Comparison of ENCODE assay signal across 11 cellular contexts in the genomic region with DNA sequence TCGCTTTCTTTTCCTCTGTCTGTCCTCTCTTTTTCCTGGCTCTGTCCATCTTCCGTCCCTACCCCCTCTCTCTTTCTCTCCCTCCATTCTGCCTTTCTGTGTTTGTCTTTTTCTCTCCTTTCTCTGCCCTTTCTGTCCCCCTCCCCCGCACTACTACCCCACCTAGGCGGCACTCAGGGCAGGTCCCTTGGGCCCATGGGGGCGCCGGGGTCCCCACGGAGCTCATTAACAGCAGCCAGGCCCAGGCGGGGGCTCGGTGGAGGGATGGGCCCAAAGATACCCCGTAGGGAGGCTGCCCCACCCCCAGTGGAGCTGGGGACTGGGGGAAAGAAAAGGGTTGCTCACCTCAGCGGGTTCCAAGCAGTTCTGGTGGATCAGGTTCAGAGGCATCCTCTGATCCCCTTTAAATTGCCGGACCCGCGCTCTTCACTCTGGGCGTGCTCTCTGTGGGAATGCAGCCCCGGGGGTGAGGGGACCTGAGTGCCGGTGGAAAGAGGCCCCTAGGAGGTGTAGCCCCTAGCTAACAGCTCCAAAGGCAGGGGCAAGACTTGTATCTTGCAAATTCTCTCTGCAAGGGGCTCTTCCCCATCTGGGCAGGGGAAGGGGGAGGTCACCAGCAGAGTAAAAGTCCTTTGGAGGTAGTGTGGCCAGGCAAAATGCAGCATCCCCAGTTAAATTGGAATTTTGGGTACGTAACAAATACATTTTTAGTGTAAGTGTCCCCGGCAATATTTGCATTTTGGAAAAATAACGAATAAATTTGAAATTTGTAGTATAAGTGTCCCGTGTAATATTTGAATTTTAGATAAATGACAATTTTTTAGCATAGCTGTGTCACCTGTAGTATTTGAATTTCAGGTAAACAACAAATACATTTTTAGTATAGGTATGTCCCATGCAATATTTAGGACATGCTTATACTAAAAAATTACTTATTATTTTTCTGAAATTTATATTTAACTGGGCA. TPM values are rescaled to one million over a fixed set of nuclear protein-coding genes. Genes with fewer than 3 reads are reported as not detected.
DNase-seq lines count a peak whose midpoint lies in the region; ATAC-seq and TF ChIP-seq lines count a peak whose summit lies in the region.
"Had no signal": no experiment of that assay in that cellular context is flagged by ENCODE, and none has a peak within 500 bp of the region (broad histone marks: within the 10 kb centered on the region; RNA-seq: fewer than 3 reads in every experiment).

No MANE protein-coding gene starts in this region.

- H3K27me3 ChIP-seq in left ventricle myocardium inferior (ENCODE audit: low read depth) (peaks cover 100% of the 10 kb centered on the region), adipocyte (replicated peaks; ENCODE audit: control insufficient read depth, insufficient read depth, low read length) (peaks cover 88% of the 10 kb centered on the region), layer of hippocampus (ENCODE audit: control insufficient read depth, insufficient read depth, low read length) (peaks cover 50% of the 10 kb centered on the region), thoracic aorta (replicated peaks; ENCODE audit: insufficient read depth) (peaks cover 70% of the 10 kb centered on the region)

- intact Hi-C loops in left ventricle myocardium inferior (cut with micrococcal nuclease), result no loop called here
- intact Hi-C loops in cardiac septum (cut with DNase I), result no loop called here

- H3K4me1 ChIP-seq in left ventricle myocardium inferior (peaks cover 37% of the 10 kb centered on the region), adipocyte (ENCODE audit: control insufficient read depth, insufficient read depth, low read length) (peaks cover 4% of the 10 kb centered on the region), thoracic aorta (ENCODE audit: control insufficient read depth in 1 of 2, low read depth in 2 of 2) (peaks cover 23 to 29% of the 10 kb centered on the region in 2 donors)

- H3K4me3 ChIP-seq in left ventricle myocardium inferior (peak overlapping the region; percentile 61), adipocyte (ENCODE audit: low read length) (peak overlapping the region; percentile 47), thoracic aorta (peak overlapping the region; percentile 62)

- no peak overlapping the region for H3K9ac ChIP-seq in adipocyte (ENCODE audit: low read length)

- H3K9me3 ChIP-seq in left ventricle myocardium inferior (replicated peaks) (no peaks in the 10 kb centered on the region), adipocyte (ENCODE audit: control insufficient read depth, low read length) (no peaks in the 10 kb centered on the region), thoracic aorta (no peaks in the 10 kb centered on the region)

- DNase-seq in left ventricle myocardium inferior (no peak), cardiac septum (ENCODE audit: low spot score) (no peak), adipocyte (ENCODE audit: low read depth) (no peak), thoracic aorta (ENCODE audit: low spot score) (no peak), left lobe of liver (ENCODE audit: low spot score) (no peak)
- DNase-seq in activated effector memory CD4-positive, alpha-beta T cell treated with Interleukin-2 at 50 U/mL for 16 hours, result no peak
- DNase-seq: NCI-H446 had no signal

- TF ChIP-seq CTCF in left ventricle myocardium inferior (IDR thresholded peaks at IDR 0.05; ENCODE audit: borderline replicate concordance) (no peak), thoracic aorta (IDR thresholded peaks at IDR 0.05) (no peak)

- no peak overlapping the region for H3K27ac ChIP-seq in left ventricle myocardium inferior (replicated peaks)
- H3K27ac ChIP-seq in layer of hippocampus (ENCODE audit: low read depth, low read length), result peak overlapping the region; percentile 12
- H3K27ac ChIP-seq in thoracic aorta, result no peak overlapping the region

- no peak for ATAC-seq in thoracic aorta (ENCODE audit: insufficient number of reproducible peaks, low FRiP score, low read depth)
- ATAC-seq in HG02798 (IDR thresholded peaks at IDR 0.05; ENCODE audit: poor library complexity, unreplicated experiment), result no peak
- no peak for ATAC-seq in left lobe of liver

- H3K36me3 ChIP-seq in left ventricle myocardium inferior (no peaks in the 10 kb centered on the region), adipocyte (ENCODE audit: control insufficient read depth, insufficient read depth, low read length, severe bottlenecking) (no peaks in the 10 kb centered on the region), thoracic aorta (no peaks in the 10 kb centered on the region)

RNA-seq across cellular contexts. Expression of a gene that starts 7.4 kb away (rescaled TPM):
- total RNA-seq in left ventricle myocardium inferior, result not detected
- total RNA-seq in cardiac septum, result 0.19 TPM
- total RNA-seq in thoracic aorta, result not detected
- total RNA-seq in left lobe of liver, result 2.9 TPM
- total RNA-seq: dermis microvascular lymphatic vessel endothelial cell, pulmonary artery endothelial cell had no signal
